In genomic region chr1:117635805-117636204, GRCh38 we compare ENCODE assay signal across 34 cellular contexts. TPM values are rescaled to one million over a fixed set of nuclear protein-coding genes. Genes with fewer than 3 reads are reported as not detected.
DNase-seq lines count a peak whose midpoint lies in the region; ATAC-seq, FAIRE-seq and TF ChIP-seq lines count a peak whose summit lies in the region.
"Had no signal": no experiment of that assay in that cellular context is flagged by ENCODE, and none has a peak within 500 bp of the region (broad histone marks: within the 10 kb centered on the region; RNA-seq: fewer than 3 reads in every experiment).

No MANE protein-coding gene starts in this region.

- H3K9me3 Mint-ChIP-seq in activated CD8-positive, alpha-beta T cell treated with anti-CD3 and anti-CD28 coated beads for 36 hours = no peaks in the 10 kb centered on the region
- no peaks in the 10 kb centered on the region for H3K9me3 Mint-ChIP-seq in WTC11
- H3K9me3 Mint-ChIP-seq: T-helper 2 cell treated with Interferon-gamma antibody and Interleukin-4, amounts not matched to agents 5 μg/mL and 100 μg/mL, for 36 hours had no signal

- no peaks in the 10 kb centered on the region for H3K36me3 ChIP-seq in OCI-LY7 (ENCODE audit: insufficient read depth, low read length)
- H3K36me3 ChIP-seq in HepG2 (replicated peaks in 1 of 2; ENCODE audit: control insufficient read depth in 1 of 2, insufficient read depth in 2 of 2, low read length in 2 of 2) = no peaks in the 10 kb centered on the region
- H3K36me3 ChIP-seq in mesendoderm (ENCODE audit: control insufficient read depth, insufficient read depth, low read length) = no peaks in the 10 kb centered on the region
- H3K36me3 ChIP-seq: ascending aorta, BE2C, colonic mucosa, right atrium auricular region, thyroid gland, uterus had no signal

- no peak overlapping the region for H2AFZ ChIP-seq in OCI-LY7 (ENCODE audit: low read length)
- H2AFZ ChIP-seq in HepG2 (ENCODE audit: low read length) = no peak overlapping the region

- intact Hi-C loops in cardiac septum (cut with DNase I) (no loop called here), Right ventricle myocardium inferior (cut with DNase I) (no loop called here), OCI-LY7 (cut with micrococcal nuclease; ENCODE audit: unreplicated experiment) (loop anchor here (1.0 to 10.0 kb wide), 2 partner anchors 30 to 289 kb away; partner anchors contain the start of genes GDAP2, TENT5C and WDR3), HepG2 (cut with micrococcal nuclease; ENCODE audit: unreplicated experiment) (loop anchor here (10.0 kb wide), 1 partner anchor 59 kb away; no protein-coding TSS in a partner anchor)
- intact Hi-C loops in activated CD8-positive, alpha-beta T cell treated with anti-CD3 and anti-CD28 coated beads for 36 hours (cut with micrococcal nuclease) = no loop called here

- H3K27me3 ChIP-seq in HepG2 (ENCODE audit: control insufficient read depth in 1 of 2, insufficient read depth in 2 of 2, low read length in 2 of 2) (no peaks in the 10 kb centered on the region; a peak in 1 of 5 replicates), mesendoderm (ENCODE audit: insufficient read depth, low read length, poor library complexity) (no peaks in the 10 kb centered on the region)
- H3K27me3 ChIP-seq: ascending aorta, colonic mucosa, right atrium auricular region, thyroid gland, uterus had no signal

- H3K27me3 Mint-ChIP-seq in activated CD8-positive, alpha-beta T cell treated with anti-CD3 and anti-CD28 coated beads for 36 hours = peaks cover 41% of the 10 kb centered on the region
- H3K27me3 Mint-ChIP-seq in WTC11 (ENCODE audit: low read depth) = no peaks in the 10 kb centered on the region

- ATAC-seq in Right ventricle myocardium inferior (no peak), HepG2 (peak; percentile 86), WTC11 (no peak)
- ATAC-seq in activated CD8-positive, alpha-beta T cell treated with anti-CD3 and anti-CD28 coated beads for 36 hours = no peak
- ATAC-seq: Panc1 had no signal

- no peak overlapping the region for H2AK5ac ChIP-seq in mesendoderm (ENCODE audit: low read length)

- no peak overlapping the region for H4K8ac ChIP-seq in mesendoderm (ENCODE audit: low read depth, low read length)

- TF ChIP-seq RAD21 in HepG2 (CRISPR knock-in tag; IDR thresholded peaks at IDR 0.05) = no peak

- in situ Hi-C loops in HepG2 (cut with HindIII; ENCODE audit: extremely low pct_ligation_motif_present, low pct_unique_long_range_greater_than_20kb) = no loop called here

- H3K4me3 Mint-ChIP-seq in activated CD8-positive, alpha-beta T cell treated with anti-CD3 and anti-CD28 coated beads for 36 hours = no peak overlapping the region
- H3K4me3 Mint-ChIP-seq in WTC11 = no peak overlapping the region
- H3K4me3 Mint-ChIP-seq: activated naive CD8-positive, alpha-beta T cell had no signal

- no peak overlapping the region for H3K18ac ChIP-seq in mesendoderm (ENCODE audit: low read length)

- peak overlapping the region; percentile 86 for H3K4me2 ChIP-seq in OCI-LY7 (ENCODE audit: low read length)
- H3K4me2 ChIP-seq in HepG2 (ENCODE audit: low read depth, low read length) = no peak overlapping the region
- H3K4me2 ChIP-seq in mesendoderm (ENCODE audit: low read length) = no peak overlapping the region

- H2BK15ac ChIP-seq in mesendoderm (replicated peaks; ENCODE audit: low read depth) = no peak overlapping the region

- H3K4me1 Mint-ChIP-seq in activated CD8-positive, alpha-beta T cell treated with anti-CD3 and anti-CD28 coated beads for 36 hours (ENCODE audit: low read depth) = peaks cover 15% of the 10 kb centered on the region
- H3K4me1 Mint-ChIP-seq in WTC11 = peaks cover 25% of the 10 kb centered on the region

- no peak overlapping the region for H3K27ac Mint-ChIP-seq in activated CD8-positive, alpha-beta T cell treated with anti-CD3 and anti-CD28 coated beads for 36 hours
- no peak overlapping the region for H3K27ac Mint-ChIP-seq in WTC11
- H3K27ac Mint-ChIP-seq: activated naive CD8-positive, alpha-beta T cell; T-helper 2 cell treated with Interferon-gamma antibody and Interleukin-4, amounts not matched to agents 5 μg/mL and 100 μg/mL, for 36 hours had no signal

- TF ChIP-seq CTCF in OCI-LY7 (conservative IDR thresholded peaks at IDR 0.05; ENCODE audit: low read length) (no peak), HepG2 (CRISPR knock-in tag; IDR thresholded peaks at IDR 0.05) (no peak), WTC11 (IDR thresholded peaks at IDR 0.05) (no peak)
- no peak for TF ChIP-seq CTCF in activated CD8-positive, alpha-beta T cell treated with anti-CD3 and anti-CD28 coated beads for 36 hours (IDR thresholded peaks at IDR 0.05)

- POLR2A ChIA-PET in OCI-LY7 (lab: Charles Lee) (interaction anchor here (1.1 to 29.0 kb wide), 6 partner anchors 8 to 100 kb away, joined by 3 to 760 read pairs (median 6); partner anchors contain the start of gene TENT5C), HepG2 (lab: Yijun Ruan, JAX) (no interaction called here), WTC11 (lab: Charles Lee) (no interaction called here)
- POLR2A ChIA-PET in activated CD8-positive, alpha-beta T cell treated with anti-CD3 and anti-CD28 coated beads for 36 hours (lab: Charles Lee) = interaction anchor here (2.4 kb wide), 1 partner anchor 9 kb away, joined by 6 read pairs; no protein-coding TSS in a partner anchor

- H3K4me1 ChIP-seq in OCI-LY7 (ENCODE audit: insufficient read depth, low read length, poor library complexity, severe bottlenecking) (peaks cover 99% of the 10 kb centered on the region), HepG2 (ENCODE audit: insufficient read depth, low read length) (no peaks in the 10 kb centered on the region), mesendoderm (ENCODE audit: control insufficient read depth, low read depth, low read length) (no peaks in the 10 kb centered on the region)
- H3K4me1 ChIP-seq: BE2C, colonic mucosa, uterus had no signal

- no peak overlapping the region for H3K56ac ChIP-seq in mesendoderm (ENCODE audit: low read length)

- no peak overlapping the region for H2BK120ac ChIP-seq in mesendoderm (ENCODE audit: low read depth, low read length)

- H3K4me3 ChIP-seq in OCI-LY7 (ENCODE audit: low read depth, low read length, poor library complexity, severe bottlenecking) = no peak overlapping the region
- no peak overlapping the region for H3K4me3 ChIP-seq in HepG2 (replicated peaks in 1 of 3; ENCODE audit: insufficient read depth in 1 of 3, low read depth in 2 of 3, low read length in 3 of 3)
- H3K4me3 ChIP-seq in mesendoderm (ENCODE audit: low read length) = no peak overlapping the region
- H3K4me3 ChIP-seq: ascending aorta, colonic mucosa, right atrium auricular region, thyroid gland, uterus had no signal

- BruUV-seq in OCI-LY7 (replicated peaks; lab: Mats Ljungman, UMichigan) = no TSS peak
- no TSS peak for BruUV-seq in HepG2 (replicated peaks; lab: Mats Ljungman, UMichigan)

- no peaks in the 10 kb centered on the region for H4K20me1 ChIP-seq in OCI-LY7 (ENCODE audit: insufficient read depth, low read length)
- H4K20me1 ChIP-seq in HepG2 (ENCODE audit: insufficient read depth, low read length) = no peaks in the 10 kb centered on the region

- H3K23ac ChIP-seq in mesendoderm (ENCODE audit: low read length) = no peak overlapping the region

- FAIRE-seq in HepG2 (lab: Jason Lieb, UNC) = no peak

- TF ChIP-seq EP300 in HepG2 (IDR thresholded peaks at IDR 0.05; ENCODE audit: low read depth in 2 of 2, low read length in 2 of 2) = no peak
- TF ChIP-seq EP300 in HepG2 (CRISPR knock-in tag; IDR thresholded peaks at IDR 0.05; ENCODE audit: borderline replicate concordance) = no peak

- H3K9ac ChIP-seq in HepG2 (ENCODE audit: insufficient read depth, low read depth, low read length) (no peak overlapping the region), mesendoderm (ENCODE audit: low read length) (no peak overlapping the region)

- H3K27ac ChIP-seq in OCI-LY7 (ENCODE audit: low read depth, low read length, poor library complexity, severe bottlenecking) (peak overlapping the region; percentile 70), HepG2 (ENCODE audit: extremely low read length, insufficient read depth, low read length) (no peak overlapping the region), mesendoderm (ENCODE audit: low read depth, low read length) (no peak overlapping the region)
- H3K27ac ChIP-seq: ascending aorta, colonic mucosa, right atrium auricular region, thyroid gland, uterus had no signal

- no peaks in the 10 kb centered on the region for H3K9me3 ChIP-seq in OCI-LY7 (ENCODE audit: low read length)
- no peaks in the 10 kb centered on the region for H3K9me3 ChIP-seq in HepG2 (ENCODE audit: low read length)
- H3K9me3 ChIP-seq: ascending aorta, BE2C, colonic mucosa, right atrium auricular region, thyroid gland, uterus had no signal

- H3K9me2 ChIP-seq in OCI-LY7 (ENCODE audit: insufficient read depth, low read length) = no peaks in the 10 kb centered on the region

- no peak overlapping the region for H3K4ac ChIP-seq in mesendoderm (ENCODE audit: low read depth, low read length)

- no peak overlapping the region for H2BK5ac ChIP-seq in mesendoderm (ENCODE audit: low read length)

- no peaks in the 10 kb centered on the region for H3K36me3 Mint-ChIP-seq in activated CD8-positive, alpha-beta T cell treated with anti-CD3 and anti-CD28 coated beads for 36 hours (ENCODE audit: low read depth)
- H3K36me3 Mint-ChIP-seq in WTC11 = no peaks in the 10 kb centered on the region
- H3K36me3 Mint-ChIP-seq: activated naive CD8-positive, alpha-beta T cell had no signal

- no peaks in the 10 kb centered on the region for H3K79me1 ChIP-seq in mesendoderm (ENCODE audit: low read length)

- H4K5ac ChIP-seq in mesendoderm (ENCODE audit: low read length) = no peak overlapping the region

- WGBS in HepG2 (ENCODE audit: low lambda C conversion rate) = 22% methylated on average over 3 of the region's 3 CpGs
- no CpG with 5 or more reads among the region's 3 CpGs for WGBS in mesendoderm (ENCODE audit: extremely low coverage, insufficient coverage, low lambda C conversion rate)

- H3K79me2 ChIP-seq in OCI-LY7 (ENCODE audit: insufficient read depth, low read depth, low read length) (no peaks in the 10 kb centered on the region), HepG2 (ENCODE audit: insufficient read depth, low read length) (no peaks in the 10 kb centered on the region), mesendoderm (ENCODE audit: control insufficient read depth, insufficient read depth, low read length) (no peaks in the 10 kb centered on the region)

- DNase-seq in cardiac septum (ENCODE audit: low spot score) = peak; percentile 24
- no peak for DNase-seq in Right ventricle myocardium inferior (ENCODE audit: missing footprints)
- DNase-seq in OCI-LY7 (ENCODE audit: low spot score) = no peak
- DNase-seq in HepG2 (ENCODE audit: low spot score) = peak; percentile 19
- DNase-seq in activated CD8-positive, alpha-beta T cell treated with anti-CD3 and anti-CD28 coated beads for 36 hours = no peak
- DNase-seq in WTC11 (ENCODE audit: low spot score) = no peak
- no peak for DNase-seq in central memory CD4-positive, alpha-beta T cell
- DNase-seq in mesendoderm = no peak
- DNase-seq: activated CD4-positive, alpha-beta T cell treated with anti-CD3 and anti-CD28 coated beads for 48 hours; activated effector memory CD4-positive, alpha-beta T cell treated with Interleukin-2 at 50 U/mL for 16 hours; activated T-cell treated with anti-CD3 and anti-CD28 coated beads, Interleukin-2, amount 50 U/mL, for 1 hour; BE2C; colonic mucosa; COR-L47; effector memory CD4-positive, alpha-beta T cell; HCEC 1CT; IMR-90; NCI-H1105; NCI-H187; NCI-H2171 treated with DMSO at 0.1 percent for 48 hours; NCI-H510A; posterior cingulate gyrus; SHP77 treated with DMSO at 0.1 percent for 48 hours; stimulated activated CD4-positive, alpha-beta T cell treated with anti-CD3 and anti-CD28 coated beads, Interleukin-2, amount 100 ng/mL, for 24 hours; stimulated activated CD8-positive, alpha-beta memory T cell treated with anti-CD3 and anti-CD28 coated beads, Interleukin-4, amount 100 ng/mL, for 48 hours; thyroid gland; uterus had no signal

- CTCF ChIA-PET in OCI-LY7 (lab: Charles Lee; ENCODE audit: unreplicated experiment) (interaction anchor here (1.1 to 1.3 kb wide), 2 partner anchors 18 to 38 kb away, joined by 3 to 4 read pairs; no protein-coding TSS in a partner anchor), HepG2 (lab: Yijun Ruan, JAX; ENCODE audit: low intra/inter-chr PET ratio, low total read pairs) (no interaction called here), WTC11 (lab: Charles Lee) (no interaction called here)
- CTCF ChIA-PET in activated CD8-positive, alpha-beta T cell treated with anti-CD3 and anti-CD28 coated beads for 36 hours (lab: Charles Lee) = no interaction called here

- TF ChIP-seq POLR2A in HepG2 (IDR thresholded peaks at IDR 0.05; ENCODE audit: insufficient read depth in 1 of 2, low read depth in 2 of 2, low read length in 2 of 2) = no peak

RNA-seq across cellular contexts. Expression of gene TENT5C, which starts 30.0 kb away (rescaled TPM):
- total RNA-seq in cardiac septum = 7.4 TPM
- 18.7 TPM for total RNA-seq in Right ventricle myocardium inferior
- total RNA-seq in OCI-LY7 (2014; rRNA removed; shearing (Covaris generic)) = 11.6 and 13.3 TPM in 2 replicates
- total RNA-seq in OCI-LY7 (2022) = 26.5 and 31.1 TPM in 2 replicates
- total RNA-seq in HepG2 (2016; rRNA removed; fragmentation: Illumina TruSeq; extraction: Trizol) = 0.02 and 0.04 TPM in 2 replicates
- total RNA-seq in HepG2 (2016; cell fraction: cytosol; rRNA removed; fragmentation: Illumina TruSeq; extraction: Trizol; ENCODE audit: low read depth) = not detected in 2 replicates
- 0.04 TPM in 1 of 2 replicates, not detected in the other for total RNA-seq in HepG2 (2016; cell fraction: insoluble cytoplasmic fraction; rRNA removed; fragmentation: Illumina TruSeq; extraction: Trizol)
- 0.03 TPM in 1 of 2 replicates, not detected in the other for total RNA-seq in HepG2 (2016; cell fraction: membrane; rRNA removed; fragmentation: Illumina TruSeq; extraction: Trizol)
- total RNA-seq in HepG2 (2016; cell fraction: nucleus; rRNA removed; fragmentation: Illumina TruSeq; extraction: Trizol) = 0.06 TPM in 1 of 2 replicates, not detected in the other
- polyA plus RNA-seq in HepG2 (2011; rRNA removed) = 0.30 and 0.38 TPM in 2 replicates
- polyA plus RNA-seq in HepG2 (2011; cell fraction: cytosol; rRNA removed) = 0.28 and 0.33 TPM in 2 replicates
- 0.26 and 0.35 TPM in 2 replicates for polyA plus RNA-seq in HepG2 (2011; cell fraction: nucleus; rRNA removed)
- polyA plus RNA-seq in HepG2 (2012) = 0.05 and 0.21 TPM in 2 replicates
- polyA plus RNA-seq in HepG2 (2016; cell fraction: cytosol; fragmentation: Illumina TruSeq; extraction: Trizol; ENCODE audit: low read depth) = not detected in 2 replicates
- polyA plus RNA-seq in HepG2 (2016; cell fraction: insoluble cytoplasmic fraction; fragmentation: Illumina TruSeq; extraction: Trizol; ENCODE audit: low read depth) = 0.03 and 0.04 TPM in 2 replicates
- polyA plus RNA-seq in HepG2 (2016; cell fraction: membrane; fragmentation: Illumina TruSeq; extraction: Trizol; ENCODE audit: low read depth) = not detected in 2 replicates
- polyA plus RNA-seq in HepG2 (2016; cell fraction: nucleus; fragmentation: Illumina TruSeq; extraction: Trizol; ENCODE audit: insufficient read depth, low read depth) = not detected in 2 replicates
- polyA minus RNA-seq in HepG2 (2011; rRNA and poly(A)+ RNA removed; ENCODE audit: low replicate concordance) = 1.3 and 2.5 TPM in 2 replicates
- 0.88 and 0.99 TPM in 2 replicates for polyA minus RNA-seq in HepG2 (2011; cell fraction: cytosol; rRNA and poly(A)+ RNA removed)
- polyA minus RNA-seq in HepG2 (2011; cell fraction: nucleus; rRNA and poly(A)+ RNA removed) = 1.3 and 1.4 TPM in 2 replicates
- total RNA-seq in activated CD8-positive, alpha-beta T cell treated with anti-CD3 and anti-CD28 coated beads for 36 hours = 10 to 100 TPM; 13.1 to 13.6 TPM
- 1.1 to 1.4 TPM (median 1.1 TPM) in 3 replicates for total RNA-seq in WTC11 (2021)
- polyA plus RNA-seq in mesendoderm (2013, experiment 1 of 2) = 0.18 TPM
- 0.22 TPM for polyA plus RNA-seq in mesendoderm (2013, experiment 2 of 2)
- total RNA-seq: epithelial cell of proximal tubule, myocyte had no signal

Comparison
In these comparisons a context has a peak if more than half of its experiments do, and no peak if none do; other contexts are left out.
1. DNase-seq: peak in cardiac septum (single experiment) and HepG2 (single experiment); none in Right ventricle myocardium inferior (single experiment), OCI-LY7 (single experiment), activated CD8-positive, alpha-beta T cell treated with anti-CD3 and anti-CD28 coated beads for 36 hours (single experiment), WTC11 (single experiment), central memory CD4-positive, alpha-beta T cell (single experiment) and mesendoderm (single experiment).
2. intact Hi-C loops: an anchor here in OCI-LY7 (1.0 to 10.0 kb wide) and HepG2 (10.0 kb wide); none called in cardiac septum, Right ventricle myocardium inferior and activated CD8-positive, alpha-beta T cell treated with anti-CD3 and anti-CD28 coated beads for 36 hours.
3. POLR2A ChIA-PET loops: an anchor here in OCI-LY7 (1.1 to 29.0 kb wide) and activated CD8-positive, alpha-beta T cell treated with anti-CD3 and anti-CD28 coated beads for 36 hours (2.4 kb wide); none called in HepG2 and WTC11.